Comparison of ENCODE assay signal across 8 cellular contexts in genomic region chr2:165793779-165794519, GRCh38. TPM values are rescaled to one million over a fixed set of nuclear protein-coding genes. Genes with fewer than 3 reads are reported as not detected.
DNase-seq lines count a peak whose midpoint lies in the region; ATAC-seq and TF ChIP-seq lines count a peak whose summit lies in the region.

Gene GALNT3, minus strand, starts transcription at chr2:165794247. Its CDS starts 23,547 bp downstream, at chr2:165770700.

- H3K27ac ChIP-seq in ACC112 (ENCODE audit: low read depth, low read length) (no peak within 1 kb of the TSS), prostate gland (peak within 1 kb of the TSS; percentile 87 to 94)

- H3K27me3 ChIP-seq in ACC112 (ENCODE audit: insufficient read depth, low read length) (peaks cover 28% of the 10 kb centered on the region), prostate gland (replicated peaks; ENCODE audit: insufficient read depth) (no peaks in the 10 kb centered on the region)

- no peaks in the 10 kb centered on the region for H3K9me3 ChIP-seq in prostate gland

- no peak for TF ChIP-seq CTCF in prostate gland (IDR thresholded peaks at IDR 0.05)

- ATAC-seq in GM18868 (IDR thresholded peaks at IDR 0.05; ENCODE audit: unreplicated experiment) (peak; percentile 20), HG03097 (IDR thresholded peaks at IDR 0.05; ENCODE audit: low FRiP score, unreplicated experiment) (peak; percentile 17), left cardiac atrium (peak; percentile 64 to 73)

- H3K4me3 Mint-ChIP-seq in activated naive CD4-positive, alpha-beta T cell treated with anti-CD3 and anti-CD28 coated beads, Interleukin-2, amount 50 U/mL, for 24 hours, result peak within 1 kb of the TSS; percentile 86

- H3K79me2 ChIP-seq in ACC112 (ENCODE audit: control insufficient read depth, insufficient read depth, low read length, unreplicated experiment), result no peaks in the 10 kb centered on the region

- no peaks in the 10 kb centered on the region for H3K36me3 ChIP-seq in ACC112 (ENCODE audit: insufficient read depth, low read length)
- no peaks in the 10 kb centered on the region for H3K36me3 ChIP-seq in prostate gland

- H3K4me3 ChIP-seq in ACC112 (ENCODE audit: low read depth, low read length) (peak within 1 kb of the TSS; percentile 74), prostate gland (peak within 1 kb of the TSS; percentile 59 to 61)

- H3K9me3 Mint-ChIP-seq in activated naive CD4-positive, alpha-beta T cell treated with anti-CD3 and anti-CD28 coated beads, Interleukin-2, amount 50 U/mL, for 24 hours, result no peaks in the 10 kb centered on the region

- DNase-seq in NCI-H748 (lab: John Stamatoyannopoulos, UW; ENCODE audit: unreplicated experiment) (peak; percentile 98), left cardiac atrium (peak; percentile 24), prostate gland (ENCODE audit: low spot score) (peak; percentile 92), HCEC 1CT (no peak)

- peak; percentile 92 for TF ChIP-seq POLR2A in prostate gland (IDR thresholded peaks at IDR 0.05)

- H3K27ac Mint-ChIP-seq in activated naive CD4-positive, alpha-beta T cell treated with anti-CD3 and anti-CD28 coated beads, Interleukin-2, amount 50 U/mL, for 24 hours, result no peak within 1 kb of the TSS

- H3K4me1 Mint-ChIP-seq in activated naive CD4-positive, alpha-beta T cell treated with anti-CD3 and anti-CD28 coated beads, Interleukin-2, amount 50 U/mL, for 24 hours, result peaks cover 16% of the 10 kb centered on the region

- H2AFZ ChIP-seq in ACC112 (ENCODE audit: low read length, unreplicated experiment), result peak within 1 kb of the TSS; percentile 47

- peaks cover 22% of the 10 kb centered on the region for H3K4me1 ChIP-seq in ACC112 (ENCODE audit: control insufficient read depth, insufficient read depth, low read length, unreplicated experiment)
- H3K4me1 ChIP-seq in prostate gland (replicated peaks), result no peaks in the 10 kb centered on the region

- no peaks in the 10 kb centered on the region for H3K36me3 Mint-ChIP-seq in activated naive CD4-positive, alpha-beta T cell treated with anti-CD3 and anti-CD28 coated beads, Interleukin-2, amount 50 U/mL, for 24 hours

- intact Hi-C loops in left cardiac atrium (cut with DNase I), result no loop called here
- intact Hi-C loops in prostate gland (cut with DNase I), result no loop called here

- H3K27me3 Mint-ChIP-seq in activated naive CD4-positive, alpha-beta T cell treated with anti-CD3 and anti-CD28 coated beads, Interleukin-2, amount 50 U/mL, for 24 hours, result peaks cover 33% of the 10 kb centered on the region

- WGBS in prostate gland, result 1% methylated on average over 47 of the region's 70 CpGs

RNA-seq across cellular contexts. Expression of gene GALNT3, which starts in this region (rescaled TPM):
- total RNA-seq in left cardiac atrium (under 1 TPM; 0.35 to 0.39 TPM), prostate gland (10 to 100 TPM; 24.5 to 69.9 TPM)

Comparison
In these comparisons a context has a peak if more than half of its experiments do, and no peak if none do; other contexts are left out.
1. RNA of gene GALNT3 (total RNA-seq): 24.5 to 69.9 TPM in prostate gland; 0.35 to 0.39 TPM in left cardiac atrium; every median in the first group is over 10 times any median in the second.
2. Peak in DNase-seq and ATAC-seq in left cardiac atrium; RNA of the gene not detected or under 1 TPM.
3. ATAC-seq: peak in every context shown above with its lines; median percentile 68 in left cardiac atrium; 20 in GM18868; 17 in HG03097.